35 cellular contexts compared by ENCODE assay signal in genomic region chr20:1103751-1104150, GRCh38. TPM values are rescaled to one million over a fixed set of nuclear protein-coding genes. Genes with fewer than 3 reads are reported as not detected.
DNase-seq lines count a peak whose midpoint lies in the region; ATAC-seq, FAIRE-seq and TF ChIP-seq lines count a peak whose summit lies in the region.
"Had no signal": no experiment of that assay in that cellular context is flagged by ENCODE, and none has a peak within 500 bp of the region (broad histone marks: within the 10 kb centered on the region; RNA-seq: fewer than 3 reads in every experiment).

No MANE protein-coding gene starts in this region.

- H3K27ac ChIP-seq in HepG2 (ENCODE audit: extremely low read length, insufficient read depth, low read length) (no peak overlapping the region), right lobe of liver (no peak overlapping the region), GM23338 (ENCODE audit: low read depth) (no peak overlapping the region), esophagus muscularis mucosa (replicated peaks in 1 of 4) (no peak overlapping the region)
- H3K27ac ChIP-seq: 22Rv1; A549; BLaER1; BLaER1 treated with 17β-estradiol and CSF1 and Interleukin-3, amounts not matched to agents 10 nM and 100 nM; C4-2B had no signal

- TF ChIP-seq EP300 in HepG2 (IDR thresholded peaks at IDR 0.05; ENCODE audit: low read depth in 2 of 2, low read length in 2 of 2) = no peak
- TF ChIP-seq EP300 in HepG2 (CRISPR knock-in tag; IDR thresholded peaks at IDR 0.05; ENCODE audit: borderline replicate concordance) = no peak
- TF ChIP-seq EP300 in esophagus muscularis mucosa (IDR thresholded peaks at IDR 0.05) = no peak

- TF ChIP-seq CTCF in HepG2 (CRISPR knock-in tag; IDR thresholded peaks at IDR 0.05) (no peak), right lobe of liver (IDR thresholded peaks at IDR 0.05) (no peak), GM23338 (conservative IDR thresholded peaks at IDR 0.05; ENCODE audit: low read depth in 2 of 2) (no peak), esophagus muscularis mucosa (IDR thresholded peaks at IDR 0.05) (no peak)

- H3F3A ChIP-seq in GM23338 (replicated peaks; ENCODE audit: low read depth) = no peaks in the 10 kb centered on the region

- H3K9me2 ChIP-seq in GM23338 (ENCODE audit: insufficient read depth) = no peaks in the 10 kb centered on the region

- H3K4me1 ChIP-seq in HepG2 (ENCODE audit: insufficient read depth, low read length) = no peaks in the 10 kb centered on the region
- H3K4me1 ChIP-seq in right lobe of liver = peaks cover 0 to 3% (median 0%) of the 10 kb centered on the region in 4 donors
- no peaks in the 10 kb centered on the region for H3K4me1 ChIP-seq in GM23338 (ENCODE audit: insufficient read depth)
- peaks cover 0 to 4% (median under 1%) of the 10 kb centered on the region in 4 donors for H3K4me1 ChIP-seq in esophagus muscularis mucosa
- H3K4me1 ChIP-seq: A549, BE2C, Caco-2 had no signal

- intact Hi-C loops in HepG2 (cut with micrococcal nuclease; ENCODE audit: unreplicated experiment) (no loop called here), right lobe of liver (cut with DNase I) (no loop called here), esophagus muscularis mucosa (cut with DNase I) (no loop called here)

- no peak for DNase-seq in HepG2 (ENCODE audit: low spot score)
- DNase-seq in right lobe of liver = no peak
- DNase-seq in GM23338 (ENCODE audit: low spot score) = peak; percentile 9
- peak; percentile 8 for DNase-seq in esophagus muscularis mucosa (ENCODE audit: extremely low spot score)
- no peak for DNase-seq in hippocampal formation (lab: John Stamatoyannopoulos, UW)
- DNase-seq: 8988T; ACHN; AML-193; BE2C; C1 segment of cervical spinal cord; Caco-2; Calu3; CD4-positive, alpha-beta memory T cell; CD4-positive, alpha-beta T cell; CD4-positive, CD25-positive, alpha-beta regulatory T cell; CD8-positive, alpha-beta memory T cell; CD8-positive, alpha-beta T cell; COR-L47; DMS 273 treated with DMSO at 0.1 percent for 48 hours; DMS153; DMS53; DMS79; DMS79 treated with DMSO at 0.1 percent for 48 hours; DND-41; EL had no signal

- TF ChIP-seq POLR2A in HepG2 (IDR thresholded peaks at IDR 0.05; ENCODE audit: insufficient read depth in 1 of 2, low read depth in 2 of 2, low read length in 2 of 2) (no peak), right lobe of liver (IDR thresholded peaks at IDR 0.05) (no peak), esophagus muscularis mucosa (IDR thresholded peaks at IDR 0.05; ENCODE audit: low read depth) (no peak)

- H3K27me3 ChIP-seq in HepG2 (ENCODE audit: control insufficient read depth in 1 of 2, insufficient read depth in 2 of 2, low read length in 2 of 2) (no peaks in the 10 kb centered on the region), right lobe of liver (no peaks in the 10 kb centered on the region), GM23338 (ENCODE audit: insufficient read depth) (no peaks in the 10 kb centered on the region), esophagus muscularis mucosa (no peaks in the 10 kb centered on the region)
- H3K27me3 ChIP-seq: BE2C; BLaER1; BLaER1 treated with 17β-estradiol and CSF1 and Interleukin-3, amounts not matched to agents 10 nM and 100 nM had no signal

- H3K36me3 ChIP-seq in HepG2 (replicated peaks in 1 of 2; ENCODE audit: control insufficient read depth in 1 of 2, insufficient read depth in 2 of 2, low read length in 2 of 2) = no peaks in the 10 kb centered on the region
- no peaks in the 10 kb centered on the region for H3K36me3 ChIP-seq in right lobe of liver
- no peaks in the 10 kb centered on the region for H3K36me3 ChIP-seq in GM23338 (ENCODE audit: insufficient read depth)
- no peaks in the 10 kb centered on the region for H3K36me3 ChIP-seq in esophagus muscularis mucosa
- H3K36me3 ChIP-seq: BE2C; BLaER1; BLaER1 treated with 17β-estradiol and CSF1 and Interleukin-3, amounts not matched to agents 10 nM and 100 nM had no signal

- H3K36me3 Mint-ChIP-seq in GM23338 (ENCODE audit: low read depth) = no peaks in the 10 kb centered on the region
- H3K36me3 Mint-ChIP-seq: CD14-positive monocyte; CD8-positive, alpha-beta T cell had no signal

- 56% methylated on average over 3 of the region's 3 CpGs for WGBS in HepG2 (ENCODE audit: low lambda C conversion rate)
- 48% methylated on average over 2 of the region's 3 CpGs for WGBS in right lobe of liver (ENCODE audit: insufficient coverage, low coverage, low lambda C conversion rate, missing lambda C conversion rate)
- WGBS in esophagus muscularis mucosa = 68% methylated on average over 3 of the region's 3 CpGs

- H3K4me3 ChIP-seq in HepG2 (replicated peaks in 1 of 3; ENCODE audit: insufficient read depth in 1 of 3, low read depth in 2 of 3, low read length in 3 of 3) = no peak overlapping the region
- no peak overlapping the region for H3K4me3 ChIP-seq in right lobe of liver
- H3K4me3 ChIP-seq in GM23338 = no peak overlapping the region
- H3K4me3 ChIP-seq in esophagus muscularis mucosa = no peak overlapping the region
- H3K4me3 ChIP-seq: A549; BLaER1; BLaER1 treated with 17β-estradiol and CSF1 and Interleukin-3, amounts not matched to agents 10 nM and 100 nM had no signal

- BruUV-seq in HepG2 (replicated peaks; lab: Mats Ljungman, UMichigan) = no TSS peak

- CTCF ChIA-PET in HepG2 (lab: Yijun Ruan, JAX; ENCODE audit: low intra/inter-chr PET ratio, low total read pairs) = no interaction called here

- no peak for TF ChIP-seq RAD21 in HepG2 (CRISPR knock-in tag; IDR thresholded peaks at IDR 0.05)

- H3K9me3 Mint-ChIP-seq in GM23338 = peaks cover 26% of the 10 kb centered on the region

- no peaks in the 10 kb centered on the region for H3K4me1 Mint-ChIP-seq in GM23338

- ATAC-seq in HepG2 = no peak
- no peak for ATAC-seq in right lobe of liver
- ATAC-seq in GM23338 = no peak
- ATAC-seq in GM19463 (IDR thresholded peaks at IDR 0.05; ENCODE audit: unreplicated experiment) = no peak
- ATAC-seq: A549; CD8-positive, alpha-beta T cell had no signal

- POLR2A ChIA-PET in HepG2 (lab: Yijun Ruan, JAX) = interaction anchor here (0.5 kb wide), 1 partner anchor 35 kb away, joined by 4 read pairs; no protein-coding TSS in a partner anchor

- in situ Hi-C loops in HepG2 (cut with HindIII; ENCODE audit: extremely low pct_ligation_motif_present, low pct_unique_long_range_greater_than_20kb) = loop anchor here (10.0 kb wide), 1 partner anchor 289 kb away; no protein-coding TSS in a partner anchor

- no peaks in the 10 kb centered on the region for H4K20me1 ChIP-seq in HepG2 (ENCODE audit: insufficient read depth, low read length)
- no peaks in the 10 kb centered on the region for H4K20me1 ChIP-seq in GM23338 (replicated peaks; ENCODE audit: insufficient read depth)
- H4K20me1 ChIP-seq: BLaER1; BLaER1 treated with 17β-estradiol and CSF1 and Interleukin-3, amounts not matched to agents 10 nM and 100 nM had no signal

- H3K4me3 Mint-ChIP-seq in GM23338 = no peak overlapping the region
- H3K4me3 Mint-ChIP-seq: B cell; CD14-positive monocyte; CD4-positive, alpha-beta memory T cell; CD4-positive, alpha-beta T cell; CD4-positive, CD25-positive, alpha-beta regulatory T cell; CD8-positive, alpha-beta memory T cell; CD8-positive, alpha-beta T cell had no signal

- no peaks in the 10 kb centered on the region for H3K79me2 ChIP-seq in HepG2 (ENCODE audit: insufficient read depth, low read length)
- no peaks in the 10 kb centered on the region for H3K79me2 ChIP-seq in GM23338 (replicated peaks; ENCODE audit: insufficient read depth)

- H3K27me3 Mint-ChIP-seq in GM23338 (ENCODE audit: insufficient read depth, low read depth, poor library complexity) = no peaks in the 10 kb centered on the region
- H3K27me3 Mint-ChIP-seq: B cell had no signal

- H3K9ac ChIP-seq in HepG2 (ENCODE audit: insufficient read depth, low read depth, low read length) = no peak overlapping the region
- H3K9ac ChIP-seq: BLaER1; BLaER1 treated with 17β-estradiol and CSF1 and Interleukin-3, amounts not matched to agents 10 nM and 100 nM had no signal

- FAIRE-seq in HepG2 (lab: Jason Lieb, UNC) = no peak
- FAIRE-seq: A204.1, A549, D721Med had no signal

- no peak overlapping the region for H2AFZ ChIP-seq in HepG2 (ENCODE audit: low read length)
- H2AFZ ChIP-seq in GM23338 = no peak overlapping the region

- H3K4me2 ChIP-seq in HepG2 (ENCODE audit: low read depth, low read length) = no peak overlapping the region
- H3K4me2 ChIP-seq in GM23338 = no peak overlapping the region
- H3K4me2 ChIP-seq: A549; BLaER1; BLaER1 treated with 17β-estradiol and CSF1 and Interleukin-3, amounts not matched to agents 10 nM and 100 nM had no signal

- H3K9me3 ChIP-seq in HepG2 (ENCODE audit: low read length) (no peaks in the 10 kb centered on the region), right lobe of liver (peaks cover 0 to 6% (median 0%) of the 10 kb centered on the region in 4 donors), esophagus muscularis mucosa (peaks cover 0 to 11% (median 8%) of the 10 kb centered on the region in 4 donors)
- H3K9me3 ChIP-seq: BE2C had no signal

- H3K27ac Mint-ChIP-seq in GM23338 = no peak overlapping the region
- H3K27ac Mint-ChIP-seq: B cell; CD14-positive monocyte; CD4-positive, alpha-beta memory T cell; CD4-positive, alpha-beta T cell; CD4-positive, CD25-positive, alpha-beta regulatory T cell; CD8-positive, alpha-beta memory T cell; CD8-positive, alpha-beta T cell had no signal

RNA-seq across cellular contexts. Expression of gene PSMF1, which starts 14.7 kb away (rescaled TPM):
- total RNA-seq in HepG2 (2016; rRNA removed; fragmentation: Illumina TruSeq; extraction: Trizol) (86.0 and 113 TPM in 2 replicates), right lobe of liver (100 to 1,000 TPM in 5 of 6 experiments, 10 to 100 TPM in 1; 82.5 to 260 (median 116) TPM), esophagus muscularis mucosa (10 to 100 TPM; 65.4 to 91.5 (median 73.4) TPM)
- total RNA-seq in HepG2 (2016; cell fraction: cytosol; rRNA removed; fragmentation: Illumina TruSeq; extraction: Trizol; ENCODE audit: low read depth) = 19.7 and 25.4 TPM in 2 replicates
- total RNA-seq in HepG2 (2016; cell fraction: insoluble cytoplasmic fraction; rRNA removed; fragmentation: Illumina TruSeq; extraction: Trizol) = 84.7 and 89.7 TPM in 2 replicates
- total RNA-seq in HepG2 (2016; cell fraction: membrane; rRNA removed; fragmentation: Illumina TruSeq; extraction: Trizol) = 45.7 and 47.8 TPM in 2 replicates
- total RNA-seq in HepG2 (2016; cell fraction: nucleus; rRNA removed; fragmentation: Illumina TruSeq; extraction: Trizol) = 55.8 and 66.5 TPM in 2 replicates
- polyA plus RNA-seq in HepG2 (2011; rRNA removed) (82.5 and 90.6 TPM in 2 replicates), GM23338 (2016; fragmentation: Nextera tagmentation; extraction: Ambion mirVana) (70.4 and 73.7 TPM in 2 replicates)
- polyA plus RNA-seq in HepG2 (2011; cell fraction: cytosol; rRNA removed) = 129 and 230 TPM in 2 replicates
- polyA plus RNA-seq in HepG2 (2011; cell fraction: nucleus; rRNA removed) = 130 and 163 TPM in 2 replicates
- polyA plus RNA-seq in HepG2 (2012) = 209 and 270 TPM in 2 replicates
- polyA plus RNA-seq in HepG2 (2016; cell fraction: cytosol; fragmentation: Illumina TruSeq; extraction: Trizol; ENCODE audit: low read depth) = 182 and 186 TPM in 2 replicates
- polyA plus RNA-seq in HepG2 (2016; cell fraction: insoluble cytoplasmic fraction; fragmentation: Illumina TruSeq; extraction: Trizol; ENCODE audit: low read depth) = 230 and 306 TPM in 2 replicates
- 158 and 165 TPM in 2 replicates for polyA plus RNA-seq in HepG2 (2016; cell fraction: membrane; fragmentation: Illumina TruSeq; extraction: Trizol; ENCODE audit: low read depth)
- polyA plus RNA-seq in HepG2 (2016; cell fraction: nucleus; fragmentation: Illumina TruSeq; extraction: Trizol; ENCODE audit: insufficient read depth, low read depth) = 135 and 140 TPM in 2 replicates
- polyA minus RNA-seq in HepG2 (2011; rRNA and poly(A)+ RNA removed; ENCODE audit: low replicate concordance) = 31.0 and 97.3 TPM in 2 replicates
- 90.7 and 92.5 TPM in 2 replicates for polyA minus RNA-seq in HepG2 (2011; cell fraction: cytosol; rRNA and poly(A)+ RNA removed)
- 67.6 and 70.3 TPM in 2 replicates for polyA minus RNA-seq in HepG2 (2011; cell fraction: nucleus; rRNA and poly(A)+ RNA removed)
- 46.5 and 84.2 TPM in 2 replicates for total RNA-seq in GM23338 (2014; rRNA removed; shearing (Covaris generic))

Comparison
In these comparisons a context has a peak if more than half of its experiments do, and no peak if none do; other contexts are left out.
1. DNase-seq: peak in GM23338 (single experiment) and esophagus muscularis mucosa (single experiment); none in HepG2 (single experiment), right lobe of liver (0 of 3) and hippocampal formation (0 of 2).